9 cellular contexts compared by ENCODE assay signal in genomic region chr1:25569599-25570458, GRCh38. TPM values are rescaled to one million over a fixed set of nuclear protein-coding genes. Genes with fewer than 3 reads are reported as not detected.
DNase-seq lines count a peak whose midpoint lies in the region; ATAC-seq and TF ChIP-seq lines count a peak whose summit lies in the region.
"Had no signal": no experiment of that assay in that cellular context is flagged by ENCODE, and none has a peak within 500 bp of the region (broad histone marks: within the 10 kb centered on the region; RNA-seq: fewer than 3 reads in every experiment).

No MANE protein-coding gene starts in this region.

- no peak overlapping the region for H3K4me3 ChIP-seq in RWPE2 (ENCODE audit: severe bottlenecking)
- no peak overlapping the region for H3K4me3 ChIP-seq in fibroblast of pulmonary artery (replicated peaks; ENCODE audit: low read depth, low read length)
- no peak overlapping the region for H3K4me3 ChIP-seq in smooth muscle cell

- peaks cover 29% of the 10 kb centered on the region for H3F3A ChIP-seq in smooth muscle cell (ENCODE audit: low read depth)

- H3K27me3 ChIP-seq in RWPE2 (ENCODE audit: insufficient read depth, poor library complexity, severe bottlenecking) (no peaks in the 10 kb centered on the region), smooth muscle cell (ENCODE audit: low read depth) (no peaks in the 10 kb centered on the region)

- peak overlapping the region; percentile 95 for H3K9ac ChIP-seq in smooth muscle cell (ENCODE audit: low read depth)

- no peaks in the 10 kb centered on the region for H3K36me3 ChIP-seq in RWPE2 (ENCODE audit: low read depth)
- H3K36me3 ChIP-seq in smooth muscle cell (ENCODE audit: low read depth), result no peaks in the 10 kb centered on the region

- DNase-seq in NCI-H1417 (lab: John Stamatoyannopoulos, UW) (peak in 2 of 3 experiments; percentile 8 to 31), NCI-H1417 treated with DMSO at 0.1 percent for 48 hours (lab: John Stamatoyannopoulos, UW) (no peak), RWPE2 (ENCODE audit: low spot score) (no peak), fibroblast of pulmonary artery (ENCODE audit: low read depth) (peak; percentile 39), smooth muscle cell (lab: John Stamatoyannopoulos, UW; ENCODE audit: unreplicated experiment) (no peak), HUDEP-2 (lab: John Stamatoyannopoulos, UW; ENCODE audit: unreplicated experiment in 76 of 76) (no peak), hepatic stellate cell (ENCODE audit: low spot score) (no peak)
- no peak for DNase-seq in NK-92 treated with Interleukin-12 subunit alpha and Interleukin-12 subunit beta, amount 100 ng/mL, for 24 hours (lab: John Stamatoyannopoulos, UW)
- DNase-seq: effector CD4-positive, alpha-beta T cell had no signal

- 26% methylated on average over 18 of the region's 18 CpGs for WGBS in smooth muscle cell (ENCODE audit: low lambda C conversion rate)

- H3K79me2 ChIP-seq in smooth muscle cell (ENCODE audit: low read depth), result no peaks in the 10 kb centered on the region

- no peak overlapping the region for H2AFZ ChIP-seq in smooth muscle cell (ENCODE audit: low read depth)

- H3K27ac ChIP-seq in RWPE2 (ENCODE audit: poor library complexity, severe bottlenecking), result peak overlapping the region; percentile 86
- H3K27ac ChIP-seq in smooth muscle cell (ENCODE audit: low read depth), result peak overlapping the region; percentile 99

- TF ChIP-seq CTCF in RWPE2 (IDR thresholded peaks at IDR 0.05; ENCODE audit: poor library complexity, severe bottlenecking), result no peak
- no peak for TF ChIP-seq CTCF in fibroblast of pulmonary artery (IDR thresholded peaks at IDR 0.05; ENCODE audit: low read length, missing control alignments)
- no peak for TF ChIP-seq CTCF in smooth muscle cell (IDR thresholded peaks at IDR 0.05; ENCODE audit: borderline replicate concordance, insufficient read depth, poor library complexity, severe bottlenecking)

- peak overlapping the region; percentile 60 for H3K4me2 ChIP-seq in smooth muscle cell

- H3K9me3 ChIP-seq in RWPE2 (ENCODE audit: severe bottlenecking) (no peaks in the 10 kb centered on the region), smooth muscle cell (replicated peaks; ENCODE audit: low read depth) (no peaks in the 10 kb centered on the region)

- no peak for ATAC-seq in RWPE2 (ENCODE audit: low read depth)

- H3K4me1 ChIP-seq in RWPE2 (ENCODE audit: insufficient read depth, poor library complexity, severe bottlenecking) (peaks cover 55% of the 10 kb centered on the region), smooth muscle cell (ENCODE audit: low read depth) (peaks cover 32% of the 10 kb centered on the region)

- H4K20me1 ChIP-seq in smooth muscle cell (ENCODE audit: low read depth), result no peaks in the 10 kb centered on the region

RNA-seq across cellular contexts. Expression of gene LDLRAP1, which starts 26.4 kb away (rescaled TPM):
- total RNA-seq in smooth muscle cell, result 16.2 and 19.5 TPM in 2 replicates
- polyA plus RNA-seq in smooth muscle cell, result 30.5 and 39.0 TPM in 2 replicates

RNA-seq across cellular contexts. Expression of gene MAN1C1, which starts 46.8 kb away (rescaled TPM):
- 5.0 and 10.5 TPM in 2 replicates for total RNA-seq in smooth muscle cell
- polyA plus RNA-seq in smooth muscle cell, result 4.2 and 4.4 TPM in 2 replicates

Comparison
In these comparisons a context has a peak if more than half of its experiments do, and no peak if none do; other contexts are left out.
1. DNase-seq: peak in NCI-H1417 (2 of 3) and fibroblast of pulmonary artery (single experiment); none in NCI-H1417 treated with DMSO at 0.1 percent for 48 hours (single experiment), RWPE2 (single experiment), smooth muscle cell (single experiment), NK-92 treated with Interleukin-12 subunit alpha and Interleukin-12 subunit beta, amount 100 ng/mL, for 24 hours (single experiment), HUDEP-2 (0 of 76) and hepatic stellate cell (single experiment).